In the genomic region with DNA sequence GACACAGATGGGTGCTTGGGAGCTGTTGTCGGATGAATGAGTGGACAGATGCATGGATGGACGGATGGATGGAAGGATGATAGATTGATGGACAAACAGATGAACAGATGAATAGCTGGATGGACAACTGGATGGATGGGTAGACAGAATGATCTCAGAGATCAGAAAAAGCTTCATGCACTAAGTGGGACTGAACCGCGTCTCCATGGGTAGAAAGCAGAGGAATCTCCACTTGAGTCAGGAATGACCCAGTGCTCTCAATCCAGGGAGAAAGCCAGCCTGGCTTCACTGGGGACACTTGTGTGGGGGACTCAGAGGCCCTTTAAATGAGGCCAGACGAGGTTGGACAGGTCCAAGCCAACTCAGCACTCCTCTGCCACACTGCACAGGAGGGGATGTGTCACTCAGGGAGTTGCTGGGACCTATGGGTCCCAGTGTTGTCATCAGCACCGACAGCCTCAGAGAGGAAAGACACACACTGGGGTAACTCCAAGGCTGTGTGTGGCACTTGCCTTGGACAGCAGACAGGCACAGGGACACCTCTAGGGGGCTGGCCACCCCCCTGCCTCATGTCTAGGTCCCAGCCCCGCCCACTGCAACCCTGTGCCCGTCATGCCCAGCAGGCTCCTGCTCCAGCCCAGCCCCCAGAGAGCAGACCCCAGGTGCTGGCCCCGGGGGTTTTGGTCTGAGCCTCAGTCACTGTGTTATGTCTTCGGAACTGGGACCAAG, we compare ENCODE assay signal across 26 cellular contexts. TPM values are rescaled to one million over a fixed set of nuclear protein-coding genes. Genes with fewer than 3 reads are reported as not detected.
A peak's percentile ranks its signal among the peaks of the same experiment; 100 is the strongest.
DNase-seq lines count a peak whose midpoint lies in the region; ATAC-seq and TF ChIP-seq lines count a peak whose summit lies in the region.
"Had no signal": no experiment of that assay in that cellular context is flagged by ENCODE, and none has a peak within 500 bp of the region (broad histone marks: within the 10 kb centered on the region; RNA-seq: fewer than 3 reads in every experiment).

No MANE protein-coding gene starts in this region.

- H3K27me3 Mint-ChIP-seq in activated naive CD8-positive, alpha-beta T cell treated with anti-CD3 and anti-CD28 coated beads, Interleukin-2, amount 10 ng/mL, durations not matched to agents 7 days and 5 days = peaks cover 40% of the 10 kb centered on the region
- H3K27me3 Mint-ChIP-seq in activated naive CD8-positive, alpha-beta T cell treated with anti-CD3 and anti-CD28 coated beads for 36 hours = peaks cover 40% of the 10 kb centered on the region
- peaks cover 22% of the 10 kb centered on the region for H3K27me3 Mint-ChIP-seq in Caco-2 (ENCODE audit: insufficient read depth, unreplicated experiment)

- peak; percentile 20 for DNase-seq in activated naive CD8-positive, alpha-beta T cell treated with anti-CD3 and anti-CD28 coated beads, Interleukin-2, amount 10 ng/mL, durations not matched to agents 7 days and 5 days
- DNase-seq in activated naive CD8-positive, alpha-beta T cell treated with anti-CD3 and anti-CD28 coated beads for 36 hours = no peak
- DNase-seq in MM.1S (peak; percentile 57), iPS-NIHi11 (ENCODE audit: low spot score) (peak; percentile 36), upper lobe of left lung (peak; percentile 15 to 41), Caco-2 (no peak), SIG-M5 (lab: John Stamatoyannopoulos, UW) (no peak)
- DNase-seq: activated CD4-positive, alpha-beta T cell treated with anti-CD3 and anti-CD28 coated beads, Interleukin-2, amount 50 U/mL, for 48 hours; adrenal gland; CD8-positive, alpha-beta T cell; DMS79; NCI-H1417; NCI-H2171; NCI-H82; occipital lobe; stimulated activated naive CD4-positive, alpha-beta T cell; trophoblast cell had no signal

- CTCF ChIA-PET in Caco-2 (lab: Charles Lee) = no interaction called here

- no peak for TF ChIP-seq POLR2A in upper lobe of left lung (IDR thresholded peaks at IDR 0.05)

- H3K9me3 ChIP-seq in MM.1S (replicated peaks; ENCODE audit: insufficient read depth, low read length) (no peaks in the 10 kb centered on the region), upper lobe of left lung (no peaks in the 10 kb centered on the region), Caco-2 (no peaks in the 10 kb centered on the region)
- H3K9me3 ChIP-seq: adrenal gland, gastroesophageal sphincter, right atrium auricular region had no signal

- no peak for ATAC-seq in activated naive CD8-positive, alpha-beta T cell treated with anti-CD3 and anti-CD28 coated beads, Interleukin-2, amount 10 ng/mL, durations not matched to agents 7 days and 5 days (ENCODE audit: low read depth)
- ATAC-seq in upper lobe of left lung (ENCODE audit: low FRiP score in 2 of 2) (no peak), GM19452 (IDR thresholded peaks at IDR 0.05; ENCODE audit: unreplicated experiment) (no peak)
- ATAC-seq: CD8-positive, alpha-beta T cell; gastroesophageal sphincter; left colon had no signal

- H3K4me3 ChIP-seq in MM.1S (ENCODE audit: low read length) (peak overlapping the region; percentile 99), upper lobe of left lung (no peak overlapping the region), Caco-2 (ENCODE audit: low read depth, low read length) (no peak overlapping the region)
- H3K4me3 ChIP-seq: adrenal gland, dorsolateral prefrontal cortex, gastroesophageal sphincter, right atrium auricular region had no signal

- H3F3A ChIP-seq in MM.1S (ENCODE audit: insufficient read depth, low read length) = peaks cover 100% of the 10 kb centered on the region

- H3K27me3 ChIP-seq in MM.1S (replicated peaks; ENCODE audit: insufficient read depth, low read length) (no peaks in the 10 kb centered on the region), upper lobe of left lung (no peaks in the 10 kb centered on the region), Caco-2 (replicated peaks; ENCODE audit: control insufficient read depth, insufficient read depth, low read length) (no peaks in the 10 kb centered on the region)
- H3K27me3 ChIP-seq: adrenal gland, right atrium auricular region had no signal

- H2AFZ ChIP-seq in MM.1S (ENCODE audit: low read length) = no peak overlapping the region

- H3K36me3 ChIP-seq in MM.1S (replicated peaks; ENCODE audit: insufficient read depth, low read length) (peaks cover 43% of the 10 kb centered on the region), upper lobe of left lung (no peaks in the 10 kb centered on the region), Caco-2 (ENCODE audit: control insufficient read depth, insufficient read depth, low read length) (no peaks in the 10 kb centered on the region)
- H3K36me3 ChIP-seq: adrenal gland, gastroesophageal sphincter, right atrium auricular region had no signal

- 79 to 82% methylated on average over 6 to 10 of the region's 10 CpGs for WGBS in upper lobe of left lung, 2 donors

- TF ChIP-seq CTCF in MM.1S (IDR thresholded peaks at IDR 0.05; ENCODE audit: low read length) (peak; percentile 11), upper lobe of left lung (IDR thresholded peaks at IDR 0.05) (no peak), Caco-2 (IDR thresholded peaks at IDR 0.05; ENCODE audit: insufficient read depth in 1 of 2, low read depth in 1 of 2, low read length in 1 of 2, severe bottlenecking in 1 of 2, unreplicated experiment in 1 of 2) (no peak)

- H3K9me3 Mint-ChIP-seq in activated naive CD8-positive, alpha-beta T cell treated with anti-CD3 and anti-CD28 coated beads, Interleukin-2, amount 10 ng/mL, durations not matched to agents 7 days and 5 days = no peaks in the 10 kb centered on the region
- H3K9me3 Mint-ChIP-seq in activated naive CD8-positive, alpha-beta T cell treated with anti-CD3 and anti-CD28 coated beads for 36 hours = no peaks in the 10 kb centered on the region
- no peaks in the 10 kb centered on the region for H3K9me3 Mint-ChIP-seq in Caco-2 (ENCODE audit: unreplicated experiment)
- H3K9me3 Mint-ChIP-seq: activated T-helper 1 cell treated with anti-CD3 and anti-CD28 coated beads, Interleukin-12 subunit alpha, Interleukin-12 subunit beta, Interleukin-2, Interleukin-4 antibody, amounts not matched to agents 30 ng/mL and 10 ng/mL and 1 ng/mL, durations not matched to agents 14 hours and 24 hours and 36 hours; CD8-positive, alpha-beta T cell had no signal

- H3K9ac ChIP-seq in MM.1S (ENCODE audit: low read length) = peak overlapping the region; percentile 100

- BruUV-seq in Caco-2 (replicated peaks; lab: Mats Ljungman, UMichigan) = no TSS peak

- intact Hi-C loops in Caco-2 (cut with micrococcal nuclease; ENCODE audit: unreplicated experiment) = no loop called here

- H3K27ac ChIP-seq in MM.1S (ENCODE audit: low read length) (peak overlapping the region; percentile 98), upper lobe of left lung (no peak overlapping the region)
- H3K27ac ChIP-seq: adrenal gland, dorsolateral prefrontal cortex, gastroesophageal sphincter, right atrium auricular region had no signal

- no peak for TF ChIP-seq EP300 in upper lobe of left lung (IDR thresholded peaks at IDR 0.05)

- no peak overlapping the region for H3K4me3 Mint-ChIP-seq in activated naive CD8-positive, alpha-beta T cell treated with anti-CD3 and anti-CD28 coated beads, Interleukin-2, amount 10 ng/mL, durations not matched to agents 7 days and 5 days
- H3K4me3 Mint-ChIP-seq in activated naive CD8-positive, alpha-beta T cell treated with anti-CD3 and anti-CD28 coated beads for 36 hours = no peak overlapping the region
- H3K4me3 Mint-ChIP-seq in Caco-2 (ENCODE audit: unreplicated experiment) = no peak overlapping the region
- H3K4me3 Mint-ChIP-seq: activated T-helper 1 cell treated with anti-CD3 and anti-CD28 coated beads, Interleukin-12 subunit alpha, Interleukin-12 subunit beta, Interleukin-2, Interleukin-4 antibody, amounts not matched to agents 30 ng/mL and 10 ng/mL and 1 ng/mL, durations not matched to agents 14 hours and 24 hours and 36 hours; CD8-positive, alpha-beta T cell had no signal

- no peaks in the 10 kb centered on the region for H3K9me2 ChIP-seq in MM.1S (replicated peaks; ENCODE audit: insufficient read depth, low read length)

- H3K4me1 Mint-ChIP-seq in activated naive CD8-positive, alpha-beta T cell treated with anti-CD3 and anti-CD28 coated beads, Interleukin-2, amount 10 ng/mL, durations not matched to agents 7 days and 5 days = no peaks in the 10 kb centered on the region
- peaks cover 2% of the 10 kb centered on the region for H3K4me1 Mint-ChIP-seq in activated naive CD8-positive, alpha-beta T cell treated with anti-CD3 and anti-CD28 coated beads for 36 hours
- no peaks in the 10 kb centered on the region for H3K4me1 Mint-ChIP-seq in Caco-2 (ENCODE audit: low read depth, unreplicated experiment)

- H3K4me2 ChIP-seq in MM.1S (ENCODE audit: low read depth, low read length) = peak overlapping the region; percentile 98

- H3K36me3 Mint-ChIP-seq in activated naive CD8-positive, alpha-beta T cell treated with anti-CD3 and anti-CD28 coated beads, Interleukin-2, amount 10 ng/mL, durations not matched to agents 7 days and 5 days = no peaks in the 10 kb centered on the region
- H3K36me3 Mint-ChIP-seq in activated naive CD8-positive, alpha-beta T cell treated with anti-CD3 and anti-CD28 coated beads for 36 hours = no peaks in the 10 kb centered on the region
- H3K36me3 Mint-ChIP-seq in Caco-2 (ENCODE audit: insufficient read depth, unreplicated experiment) = no peaks in the 10 kb centered on the region
- H3K36me3 Mint-ChIP-seq: CD8-positive, alpha-beta T cell had no signal

- POLR2A ChIA-PET in activated naive CD8-positive, alpha-beta T cell treated with anti-CD3 and anti-CD28 coated beads, Interleukin-2, amount 10 ng/mL, durations not matched to agents 7 days and 5 days (lab: Charles Lee) = no interaction called here
- POLR2A ChIA-PET in Caco-2 (lab: Charles Lee) = no interaction called here

- H4K20me1 ChIP-seq in MM.1S (ENCODE audit: insufficient read depth, low read length) = no peaks in the 10 kb centered on the region

- H3K4me1 ChIP-seq in MM.1S (ENCODE audit: low read length) (peaks cover 42% of the 10 kb centered on the region), upper lobe of left lung (no peaks in the 10 kb centered on the region), Caco-2 (no peaks in the 10 kb centered on the region)
- H3K4me1 ChIP-seq: adrenal gland, gastroesophageal sphincter, right atrium auricular region had no signal

- no peak overlapping the region for H3K27ac Mint-ChIP-seq in activated naive CD8-positive, alpha-beta T cell treated with anti-CD3 and anti-CD28 coated beads, Interleukin-2, amount 10 ng/mL, durations not matched to agents 7 days and 5 days
- no peak overlapping the region for H3K27ac Mint-ChIP-seq in activated naive CD8-positive, alpha-beta T cell treated with anti-CD3 and anti-CD28 coated beads for 36 hours
- H3K27ac Mint-ChIP-seq in Caco-2 (ENCODE audit: unreplicated experiment) = no peak overlapping the region
- H3K27ac Mint-ChIP-seq: activated T-helper 1 cell treated with anti-CD3 and anti-CD28 coated beads, Interleukin-12 subunit alpha, Interleukin-12 subunit beta, Interleukin-2, Interleukin-4 antibody, amounts not matched to agents 30 ng/mL and 10 ng/mL and 1 ng/mL, durations not matched to agents 14 hours and 24 hours and 36 hours; CD8-positive, alpha-beta T cell had no signal

- peaks cover 71% of the 10 kb centered on the region for H3K79me2 ChIP-seq in MM.1S (ENCODE audit: low read length)

RNA-seq across cellular contexts. Expression of a gene that starts 5.6 kb away (rescaled TPM):
- total RNA-seq in activated naive CD8-positive, alpha-beta T cell treated with anti-CD3 and anti-CD28 coated beads, Interleukin-2, amount 10 ng/mL, durations not matched to agents 7 days and 5 days = not detected
- under 1 TPM; 0.62 to 0.93 TPM for total RNA-seq in activated naive CD8-positive, alpha-beta T cell treated with anti-CD3 and anti-CD28 coated beads for 36 hours
- total RNA-seq in upper lobe of left lung (10 to 100 TPM in 4 of 6 donors, 1 to 10 TPM in 2; 4.3 to 58.5 (median 21.5) TPM), Caco-2 (2022) (not detected in 2 replicates)
- total RNA-seq: activated T-helper 1 cell treated with anti-CD3 and anti-CD28 coated beads, Interleukin-12 subunit alpha, Interleukin-12 subunit beta, Interleukin-2, Interleukin-4 antibody, amounts not matched to agents 30 ng/mL and 10 ng/mL and 1 ng/mL, durations not matched to agents 14 hours and 24 hours and 36 hours; epithelial cell of proximal tubule; HT1080; LHCN-M2; occipital lobe had no signal

Comparison
In these comparisons a context has a peak if more than half of its experiments do, and no peak if none do; other contexts are left out.
1. DNase-seq: peak in activated naive CD8-positive, alpha-beta T cell treated with anti-CD3 and anti-CD28 coated beads, Interleukin-2, amount 10 ng/mL, durations not matched to agents 7 days and 5 days (single experiment), MM.1S (single experiment), iPS-NIHi11 (single experiment) and upper lobe of left lung (2 of 2); none in activated naive CD8-positive, alpha-beta T cell treated with anti-CD3 and anti-CD28 coated beads for 36 hours (single experiment), Caco-2 (0 of 2) and SIG-M5 (single experiment).